Comparison of ENCODE assay signal across 29 cellular contexts in the genomic region with DNA sequence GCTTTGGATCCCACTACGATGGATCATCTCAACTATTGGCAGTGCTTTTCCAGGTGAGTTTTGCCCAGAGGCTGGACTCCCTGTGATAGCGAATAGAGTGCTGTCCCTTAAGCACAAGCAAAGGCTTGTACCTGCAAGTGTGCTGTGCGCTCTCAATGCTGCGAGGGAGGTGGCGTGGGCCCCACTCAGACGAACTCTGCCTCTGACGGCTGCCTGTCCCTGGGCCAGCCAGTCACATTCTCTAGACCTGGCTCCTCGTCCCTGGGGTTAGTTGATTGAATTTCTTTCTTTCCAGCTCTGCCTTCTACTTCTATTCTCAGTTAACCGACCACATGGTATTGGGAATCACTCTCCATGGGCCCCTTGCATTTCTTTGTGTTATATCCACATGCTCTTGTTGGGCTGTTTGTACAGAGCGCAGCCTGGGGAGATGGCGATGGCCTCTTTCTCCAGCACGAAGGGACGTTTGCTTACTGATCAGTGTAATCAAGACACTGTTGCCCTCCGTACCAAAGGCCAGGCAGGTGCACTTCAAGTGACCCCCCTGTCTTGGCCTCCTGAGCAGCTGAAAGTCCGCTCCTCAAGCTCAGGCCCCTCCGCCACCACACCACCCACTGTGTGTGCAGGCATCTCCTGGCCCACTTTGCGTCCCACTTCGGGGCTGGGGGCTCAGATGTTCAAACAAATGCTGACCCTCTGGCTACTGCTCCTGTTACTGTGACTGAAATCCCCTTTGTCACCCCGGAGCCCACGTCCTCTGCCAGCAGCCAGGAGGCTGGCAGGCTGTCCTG.
A peak's percentile ranks its signal among the peaks of the same experiment; 100 is the strongest.
DNase-seq lines count a peak whose midpoint lies in the region; ATAC-seq, FAIRE-seq and TF ChIP-seq lines count a peak whose summit lies in the region.
"Had no signal": no experiment of that assay in that cellular context is flagged by ENCODE, and none has a peak within 500 bp of the region (broad histone marks: within the 10 kb centered on the region; RNA-seq: fewer than 3 reads in every experiment).

No MANE protein-coding gene starts in this region.

- intact Hi-C loops in spleen (cut with DNase I; ENCODE audit: low total_unique reads) (no loop called here), body of pancreas (cut with DNase I) (no loop called here)

- no peak overlapping the region for H3K4me3 Mint-ChIP-seq in activated CD8-positive, alpha-beta memory T cell treated with anti-CD3 and anti-CD28 coated beads, Interleukin-2, amount 10 ng/mL, durations not matched to agents 7 days and 5 days
- no peak overlapping the region for H3K4me3 Mint-ChIP-seq in endodermal cell
- H3K4me3 Mint-ChIP-seq: activated naive CD4-positive, alpha-beta T cell treated with anti-CD3 and anti-CD28 coated beads, Interleukin-2, amount 10 ng/mL, durations not matched to agents 7 days and 5 days; CD8-positive, alpha-beta memory T cell; nephron progenitor cell had no signal

- H3K27me3 ChIP-seq in endodermal cell (ENCODE audit: control insufficient read depth, insufficient read depth, low read length, poor library complexity, severe bottlenecking), result no peaks in the 10 kb centered on the region
- H3K27me3 ChIP-seq in spleen (replicated peaks in 1 of 7), result no peaks in the 10 kb centered on the region
- H3K27me3 ChIP-seq in body of pancreas, result no peaks in the 10 kb centered on the region
- H3K27me3 ChIP-seq: uterus had no signal

- H3K4me1 ChIP-seq in endodermal cell (ENCODE audit: control insufficient read depth, insufficient read depth, low read length) (no peaks in the 10 kb centered on the region), spleen (peaks cover 0 to 18% (median 7%) of the 10 kb centered on the region in 6 donors), body of pancreas (peaks cover 12% of the 10 kb centered on the region)
- H3K4me1 ChIP-seq: uterus had no signal

- H3K27me3 Mint-ChIP-seq in activated CD8-positive, alpha-beta memory T cell treated with anti-CD3 and anti-CD28 coated beads, Interleukin-2, amount 10 ng/mL, durations not matched to agents 7 days and 5 days, result no peaks in the 10 kb centered on the region
- H3K27me3 Mint-ChIP-seq in endodermal cell (ENCODE audit: insufficient read depth), result no peaks in the 10 kb centered on the region
- H3K27me3 Mint-ChIP-seq: activated naive CD4-positive, alpha-beta T cell treated with anti-CD3 and anti-CD28 coated beads, Interleukin-2, amount 10 ng/mL, durations not matched to agents 7 days and 5 days; CD8-positive, alpha-beta memory T cell had no signal

- H3K27ac Mint-ChIP-seq in activated CD8-positive, alpha-beta memory T cell treated with anti-CD3 and anti-CD28 coated beads, Interleukin-2, amount 10 ng/mL, durations not matched to agents 7 days and 5 days, result no peak overlapping the region
- no peak overlapping the region for H3K27ac Mint-ChIP-seq in endodermal cell
- H3K27ac Mint-ChIP-seq: activated naive CD4-positive, alpha-beta T cell treated with anti-CD3 and anti-CD28 coated beads, Interleukin-2, amount 10 ng/mL, durations not matched to agents 7 days and 5 days had no signal

- TF ChIP-seq POLR2A in spleen (IDR thresholded peaks at IDR 0.05) (no peak), body of pancreas (IDR thresholded peaks at IDR 0.05) (no peak)

- no peak for TF ChIP-seq CTCF in D721Med (IDR thresholded peaks at IDR 0.05; ENCODE audit: insufficient read depth, missing control alignments)
- TF ChIP-seq CTCF in endodermal cell (conservative IDR thresholded peaks at IDR 0.05), result no peak
- TF ChIP-seq CTCF in spleen (IDR thresholded peaks at IDR 0.05 in 8 of 11, conservative IDR thresholded peaks at IDR 0.05 in 3 of 11), result no peak
- no peak for TF ChIP-seq CTCF in body of pancreas (IDR thresholded peaks at IDR 0.05)

- DNase-seq in D721Med (ENCODE audit: insufficient read length, low spot score) (no peak), endodermal cell (no peak), spleen (peak; percentile 60), body of pancreas (no peak), NAMALWA (ENCODE audit: low spot score) (no peak), NCI-H1436 (lab: John Stamatoyannopoulos, UW) (no peak)
- peak; percentile 30 for DNase-seq in activated CD8-positive, alpha-beta memory T cell treated with anti-CD3 and anti-CD28 coated beads, Interleukin-2, amount 10 ng/mL, durations not matched to agents 7 days and 5 days
- DNase-seq in activated naive CD4-positive, alpha-beta T cell treated with anti-CD3 and anti-CD28 coated beads, Interleukin-2, amount 50 U/mL, for 16 hours, result no peak
- DNase-seq: activated CD4-positive, alpha-beta T cell treated with anti-CD3 and anti-CD28 coated beads, Interleukin-2, amount 50 U/mL, for 1 hour; activated CD4-positive, CD25-positive, alpha-beta regulatory T cell; activated naive CD4-positive, alpha-beta T cell treated with anti-CD3 and anti-CD28 coated beads, Interleukin-2, amount 10 ng/mL, durations not matched to agents 7 days and 5 days; AML-193; CD8-positive, alpha-beta memory T cell; effector memory CD4-positive, alpha-beta T cell; EL; mucosa of descending colon; NCI-H1048; NCI-H187 treated with DMSO at 0.1 percent for 48 hours; NCI-H526; nephron progenitor cell; OCI-M1; stimulated activated naive CD4-positive, alpha-beta T cell; uterus had no signal

- peaks cover 2% of the 10 kb centered on the region for H3K36me3 Mint-ChIP-seq in activated CD8-positive, alpha-beta memory T cell treated with anti-CD3 and anti-CD28 coated beads, Interleukin-2, amount 10 ng/mL, durations not matched to agents 7 days and 5 days
- peaks cover 17% of the 10 kb centered on the region for H3K36me3 Mint-ChIP-seq in endodermal cell (ENCODE audit: low read depth)

- H3K9ac ChIP-seq in endodermal cell (ENCODE audit: extremely low read depth, low read length, poor library complexity, severe bottlenecking), result no peak overlapping the region

- no peaks in the 10 kb centered on the region for H3K4me1 Mint-ChIP-seq in activated CD8-positive, alpha-beta memory T cell treated with anti-CD3 and anti-CD28 coated beads, Interleukin-2, amount 10 ng/mL, durations not matched to agents 7 days and 5 days
- peaks cover 3% of the 10 kb centered on the region for H3K4me1 Mint-ChIP-seq in endodermal cell
- H3K4me1 Mint-ChIP-seq: activated naive CD4-positive, alpha-beta T cell treated with anti-CD3 and anti-CD28 coated beads, Interleukin-2, amount 10 ng/mL, durations not matched to agents 7 days and 5 days; CD8-positive, alpha-beta memory T cell had no signal

- H3K27ac ChIP-seq in endodermal cell (ENCODE audit: low read depth, low read length) (peak overlapping the region; percentile 51), spleen (no peak overlapping the region), body of pancreas (no peak overlapping the region)
- H3K27ac ChIP-seq: SK-N-MC, uterus had no signal

- 93 to 94% methylated on average over 16 to 20 of the region's 20 CpGs for WGBS in endodermal cell (ENCODE audit: insufficient coverage in 1 of 2, insufficient read length in 1 of 2), 2 experiments
- 96 to 98% (median 97%) methylated on average over 20 of the region's 20 CpGs for WGBS in spleen, 5 donors
- 90 to 92% methylated on average over 19 to 20 of the region's 20 CpGs for WGBS in body of pancreas, 2 donors

- no peaks in the 10 kb centered on the region for H3K9me3 Mint-ChIP-seq in activated CD8-positive, alpha-beta memory T cell treated with anti-CD3 and anti-CD28 coated beads, Interleukin-2, amount 10 ng/mL, durations not matched to agents 7 days and 5 days (ENCODE audit: low read depth)
- H3K9me3 Mint-ChIP-seq in endodermal cell, result no peaks in the 10 kb centered on the region
- H3K9me3 Mint-ChIP-seq: activated naive CD4-positive, alpha-beta T cell treated with anti-CD3 and anti-CD28 coated beads, Interleukin-2, amount 10 ng/mL, durations not matched to agents 7 days and 5 days; CD8-positive, alpha-beta memory T cell; nephron progenitor cell had no signal

- H3K9me3 ChIP-seq in endodermal cell (ENCODE audit: control insufficient read depth, low read length), result no peaks in the 10 kb centered on the region
- H3K9me3 ChIP-seq in spleen, result no peaks in the 10 kb centered on the region
- no peaks in the 10 kb centered on the region for H3K9me3 ChIP-seq in body of pancreas
- H3K9me3 ChIP-seq: mucosa of descending colon, uterus had no signal

- peaks cover 19% of the 10 kb centered on the region for H3K36me3 ChIP-seq in endodermal cell (ENCODE audit: control insufficient read depth, insufficient read depth, low read length)
- H3K36me3 ChIP-seq in spleen, result peaks cover 0 to 21% (median 5%) of the 10 kb centered on the region in 6 donors
- no peaks in the 10 kb centered on the region for H3K36me3 ChIP-seq in body of pancreas (replicated peaks in 1 of 2; ENCODE audit: insufficient read depth in 1 of 2, low read depth in 2 of 2)
- H3K36me3 ChIP-seq: uterus had no signal

- ATAC-seq in activated CD8-positive, alpha-beta memory T cell treated with anti-CD3 and anti-CD28 coated beads, Interleukin-2, amount 10 ng/mL, durations not matched to agents 7 days and 5 days, result no peak
- no peak for ATAC-seq in body of pancreas
- ATAC-seq: mucosa of descending colon had no signal

- CTCF ChIA-PET in activated CD8-positive, alpha-beta memory T cell treated with anti-CD3 and anti-CD28 coated beads, Interleukin-2, amount 10 ng/mL, durations not matched to agents 7 days and 5 days (lab: Charles Lee), result interaction anchor here (1.2 kb wide), 1 partner anchor 10 kb away, joined by 6 read pairs; no protein-coding TSS in a partner anchor

- H3K4me3 ChIP-seq in endodermal cell (ENCODE audit: low read length), result no peak overlapping the region
- H3K4me3 ChIP-seq in spleen, result no peak overlapping the region
- H3K4me3 ChIP-seq in body of pancreas, result no peak overlapping the region
- H3K4me3 ChIP-seq: lung, mucosa of descending colon, SK-N-MC, uterus had no signal

- FAIRE-seq in D721Med (lab: Jason Lieb, UNC), result peak; percentile 72
- FAIRE-seq: colon, GM19239, H54, islet of Langerhans had no signal

Comparison
In these comparisons a context has a peak if more than half of its experiments do, and no peak if none do; other contexts are left out.
1. DNase-seq: peak in activated CD8-positive, alpha-beta memory T cell treated with anti-CD3 and anti-CD28 coated beads, Interleukin-2, amount 10 ng/mL, durations not matched to agents 7 days and 5 days (single experiment) and spleen (single experiment); none in D721Med (single experiment), endodermal cell (single experiment), activated naive CD4-positive, alpha-beta T cell treated with anti-CD3 and anti-CD28 coated beads, Interleukin-2, amount 50 U/mL, for 16 hours (single experiment), body of pancreas (0 of 4), NAMALWA (single experiment) and NCI-H1436 (single experiment).